Comparison of ENCODE assay signal across 1 cellular context in genomic region chr14:73058923-73059311, GRCh38.
A peak's percentile ranks its signal among the peaks of the same experiment; 100 is the strongest.
TF ChIP-seq lines count a peak whose summit lies in the region.

No MANE protein-coding gene starts in this region.

TF ChIP-seq in HepG2, 621 proteins besides CTCF, POLR2A, EP300 and RAD21 (continued from another document):
- TF ChIP-seq USF2 (IDR thresholded peaks at IDR 0.05; ENCODE audit: low read depth, low read length): no peak
- no peak for TF ChIP-seq USF2 (CRISPR knock-in tag; IDR thresholded peaks at IDR 0.05; ENCODE audit: borderline replicate concordance)
- no peak for TF ChIP-seq ZNF850 (CRISPR knock-in tag; conservative IDR thresholded peaks at IDR 0.05)
- no peak for TF ChIP-seq ZNF260 (CRISPR knock-in tag; IDR thresholded peaks at IDR 0.05; ENCODE audit: borderline replicate concordance, low read depth)
- 0 out of 2 replicates have a peak, but pooled peaks have one; percentile 2 for TF ChIP-seq ZSCAN31 (CRISPR knock-in tag; IDR thresholded peaks at IDR 0.05; ENCODE audit: low read depth)
- no peak for TF ChIP-seq SRSF9 (IDR thresholded peaks at IDR 0.05; ENCODE audit: borderline replicate concordance, insufficient read depth, low read depth, low read length, poor library complexity, severe bottlenecking)
- TF ChIP-seq HNF1B (CRISPR knock-in tag; IDR thresholded peaks at IDR 0.05): no peak
- no peak for TF ChIP-seq NR2C2 (CRISPR knock-in tag; IDR thresholded peaks at IDR 0.05; ENCODE audit: borderline replicate concordance)
- 0 out of 2 replicates have a peak, but pooled peaks have one; percentile 12 for TF ChIP-seq ZNF564 (CRISPR knock-in tag; IDR thresholded peaks at IDR 0.05)
- TF ChIP-seq KDM5A (IDR thresholded peaks at IDR 0.05; ENCODE audit: borderline replicate concordance, low read length): 0 out of 2 replicates have a peak, but pooled peaks have one; percentile 58
- 0 out of 2 replicates have a peak, but pooled peaks have one; percentile 7 for TF ChIP-seq CCDC6 (CRISPR knock-in tag; IDR thresholded peaks at IDR 0.05)
- no peak for TF ChIP-seq CCAR2 (optimal IDR thresholded peaks at IDR 0.05; ENCODE audit: low read depth, low read length)
- TF ChIP-seq ZNF224 (CRISPR knock-in tag; IDR thresholded peaks at IDR 0.05): no peak
- TF ChIP-seq E2F2 (CRISPR knock-in tag; IDR thresholded peaks at IDR 0.05; ENCODE audit: borderline replicate concordance): 0 out of 2 replicates have a peak, but pooled peaks have one; percentile 52
- 0 out of 2 replicates have a peak, but pooled peaks have one; percentile 10 for TF ChIP-seq ZNF670 (CRISPR knock-in tag; IDR thresholded peaks at IDR 0.05; ENCODE audit: borderline replicate concordance)
- TF ChIP-seq RFX1 (IDR thresholded peaks at IDR 0.05): no peak
- no peak for TF ChIP-seq ZNF773 (CRISPR knock-in tag; IDR thresholded peaks at IDR 0.05; ENCODE audit: borderline replicate concordance)
- no peak for TF ChIP-seq ZSCAN9 (CRISPR knock-in tag; IDR thresholded peaks at IDR 0.05; ENCODE audit: borderline replicate concordance)
- no peak for TF ChIP-seq THRA (CRISPR knock-in tag; IDR thresholded peaks at IDR 0.05; ENCODE audit: borderline replicate concordance)
- 0 out of 2 replicates have a peak, but pooled peaks have one; percentile 17 for TF ChIP-seq TOPORS (CRISPR knock-in tag; IDR thresholded peaks at IDR 0.05)
- TF ChIP-seq RNF2 (conservative IDR thresholded peaks at IDR 0.05; ENCODE audit: low read depth): no peak
TF ChIP-seq in HepG2: peak in this region for 10.
